In genomic region chr10:110005716-110006115, GRCh38 we compare ENCODE assay signal across 8 cellular contexts. TPM values are rescaled to one million over a fixed set of nuclear protein-coding genes. Genes with fewer than 3 reads are reported as not detected.
DNase-seq lines count a peak whose midpoint lies in the region; TF ChIP-seq lines count a peak whose summit lies in the region.

No MANE protein-coding gene starts in this region.

- peak overlapping the region; percentile 51 to 85 for H3K4me3 ChIP-seq in foreskin fibroblast (ENCODE audit: low read depth in 1 of 2, low read length in 2 of 2)
- H3K4me3 ChIP-seq in trophoblast cell (ENCODE audit: low read depth, low read length), result no peak overlapping the region

- peak overlapping the region; percentile 77; the same call in 1 of the 2 replicates for H3K9ac ChIP-seq in ES-I3 (ENCODE audit: low read depth, low read length)
- H3K9ac ChIP-seq in trophoblast cell (ENCODE audit: low read length), result no peak overlapping the region

- H2AK5ac ChIP-seq in trophoblast cell (ENCODE audit: low read length), result no peak overlapping the region

- H3K4ac ChIP-seq in trophoblast cell (ENCODE audit: low read depth, low read length), result no peak overlapping the region

- H3K18ac ChIP-seq in trophoblast cell (ENCODE audit: low read length), result no peak overlapping the region

- no CpG with 5 or more reads among the region's 8 CpGs for WGBS in trophoblast cell (ENCODE audit: extremely low coverage, insufficient coverage, insufficient read length)

- H4K12ac ChIP-seq in trophoblast cell (ENCODE audit: low read depth, low read length), result no peak overlapping the region

- no peak overlapping the region for H3K23ac ChIP-seq in trophoblast cell (ENCODE audit: low read length)

- H3K27ac ChIP-seq in trophoblast cell (ENCODE audit: low read depth, low read length), result no peak overlapping the region

- H3K36me3 ChIP-seq in ES-I3 (ENCODE audit: insufficient read depth, low read length) (no peaks in the 10 kb centered on the region), trophoblast cell (ENCODE audit: control insufficient read depth in 1 of 2, insufficient read depth in 2 of 2, low read length in 2 of 2) (no peaks in the 10 kb centered on the region)

- no peak overlapping the region for H4K8ac ChIP-seq in trophoblast cell (ENCODE audit: low read depth, low read length)

- no peak overlapping the region for H2BK12ac ChIP-seq in trophoblast cell (ENCODE audit: low read length)

- no peak for TF ChIP-seq CTCF in foreskin fibroblast (IDR thresholded peaks at IDR 0.05; ENCODE audit: low read depth, low read length)

- H4K91ac ChIP-seq in trophoblast cell (ENCODE audit: low read depth, low read length), result no peak overlapping the region

- H2AFZ ChIP-seq in trophoblast cell (ENCODE audit: insufficient read depth, low read length, poor library complexity), result no peak overlapping the region

- H3K79me1 ChIP-seq in trophoblast cell (ENCODE audit: low read length), result peaks cover 15% of the 10 kb centered on the region

- H2BK5ac ChIP-seq in trophoblast cell (ENCODE audit: low read depth, low read length, poor library complexity), result no peak overlapping the region

- H3K27me3 ChIP-seq in trophoblast cell (ENCODE audit: insufficient read depth, low read length), result no peaks in the 10 kb centered on the region

- H3K4me2 ChIP-seq in trophoblast cell (ENCODE audit: low read length), result peak overlapping the region; percentile 15

- DNase-seq in RPMI7951 (ENCODE audit: low read depth), result peak; percentile 46
- DNase-seq in foreskin fibroblast, result peak; percentile 83 to 89
- DNase-seq in trophoblast cell, result peak in 1 of 2 donors; percentile 24
- DNase-seq in SIG-M5 treated with dmso at 0.1 percent for 504 hours (lab: John Stamatoyannopoulos, UW; ENCODE audit: unreplicated experiment), result no peak
- DNase-seq in activated CD8-positive, alpha-beta memory T cell treated with anti-CD3 and anti-CD28 coated beads, Interleukin-2, amount 50 U/mL, for 48 hours, result no peak
- no peak for DNase-seq in NCI-H446 treated with DMSO at 0.1 percent for 48 hours (lab: John Stamatoyannopoulos, UW)
- no peak for DNase-seq in SHP77 treated with DMSO at 0.1 percent for 48 hours (lab: John Stamatoyannopoulos, UW)

- H3K9me3 ChIP-seq in ES-I3 (ENCODE audit: control insufficient read depth, insufficient read depth, low read length) (no peaks in the 10 kb centered on the region), trophoblast cell (ENCODE audit: insufficient read depth, low read depth, low read length) (no peaks in the 10 kb centered on the region)

- no peak overlapping the region for H2BK120ac ChIP-seq in trophoblast cell (ENCODE audit: insufficient read depth, low read length, poor library complexity)

- no peak overlapping the region for H3K14ac ChIP-seq in trophoblast cell (ENCODE audit: low read length)

- H3K4me1 ChIP-seq in ES-I3 (ENCODE audit: insufficient read depth, low read length) (peaks cover 18% of the 10 kb centered on the region), trophoblast cell (ENCODE audit: control insufficient read depth in 1 of 2, insufficient read depth in 2 of 2, low read length in 2 of 2) (peaks cover 9 to 14% of the 10 kb centered on the region in 2 experiments)

- H3K79me2 ChIP-seq in trophoblast cell (ENCODE audit: control insufficient read depth, insufficient read depth, low read length, poor library complexity), result peaks cover 14% of the 10 kb centered on the region

RNA-seq across cellular contexts. Expression of gene ADD3, which starts 2.1 kb away (rescaled TPM):
- total RNA-seq in RPMI7951 (2014; rRNA removed; shearing (Covaris generic)), result 43.9 and 294 TPM in 2 replicates
- 62.9 and 91.7 TPM in 2 replicates for polyA plus RNA-seq in trophoblast cell (2013)

Comparison
In these comparisons a context has a peak if more than half of its experiments do, and no peak if none do; other contexts are left out.
1. DNase-seq: peak in RPMI7951 (single experiment) and foreskin fibroblast (2 of 2); none in SIG-M5 treated with dmso at 0.1 percent for 504 hours (single experiment), activated CD8-positive, alpha-beta memory T cell treated with anti-CD3 and anti-CD28 coated beads, Interleukin-2, amount 50 U/mL, for 48 hours (single experiment), NCI-H446 treated with DMSO at 0.1 percent for 48 hours (single experiment) and SHP77 treated with DMSO at 0.1 percent for 48 hours (single experiment).